In the genomic region with DNA sequence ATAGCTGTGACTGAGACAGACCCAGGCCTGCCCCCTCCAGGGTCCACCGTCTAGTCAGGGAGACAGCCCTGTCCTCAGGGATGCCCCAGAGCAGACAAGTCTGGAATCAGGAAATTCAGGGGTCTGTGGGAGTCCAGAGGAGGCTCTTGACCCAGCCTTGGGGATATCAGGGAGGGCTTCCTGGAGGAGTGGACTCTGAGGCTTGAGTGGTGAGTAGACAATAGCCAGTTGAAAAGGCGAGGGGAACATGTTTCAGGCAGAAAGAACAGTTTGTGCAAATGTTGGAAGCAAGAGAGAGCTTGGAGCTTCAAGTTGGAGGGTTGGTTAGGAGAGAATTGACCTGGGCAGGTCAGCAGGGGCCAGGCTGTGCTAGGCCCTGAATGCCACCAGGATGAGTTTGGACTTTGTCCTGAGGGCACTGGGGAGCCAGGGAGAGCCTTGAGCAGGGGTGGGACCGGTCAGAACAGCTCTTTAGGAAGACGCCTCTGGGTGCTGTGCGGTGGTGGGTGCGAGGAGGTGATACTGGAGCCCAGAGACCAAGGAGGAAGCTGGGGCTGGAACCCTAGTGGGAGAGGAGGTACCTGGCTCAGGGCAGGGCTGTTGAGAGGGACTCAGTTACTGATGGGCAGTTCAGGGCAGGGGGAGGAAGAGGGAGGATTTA, we compare ENCODE assay signal across 17 cellular contexts. TPM values are rescaled to one million over a fixed set of nuclear protein-coding genes. Genes with fewer than 3 reads are reported as not detected.
DNase-seq lines count a peak whose midpoint lies in the region; ATAC-seq, FAIRE-seq and TF ChIP-seq lines count a peak whose summit lies in the region.
"Had no signal": no experiment of that assay in that cellular context is flagged by ENCODE, and none has a peak within 500 bp of the region (broad histone marks: within the 10 kb centered on the region; RNA-seq: fewer than 3 reads in every experiment).

No MANE protein-coding gene starts in this region.

- FAIRE-seq in frontal cortex (lab: Jason Lieb, UNC) = no peak
- FAIRE-seq: bronchial epithelial cell had no signal

- H3K9me2 ChIP-seq in Loucy (replicated peaks; ENCODE audit: low read depth, low read length) = no peaks in the 10 kb centered on the region

- peaks cover 33% of the 10 kb centered on the region for H3K36me3 Mint-ChIP-seq in CD4-positive, CD25-positive, alpha-beta regulatory T cell
- H3K36me3 Mint-ChIP-seq in endothelial cell (ENCODE audit: low read depth, unreplicated experiment) = peaks cover 38% of the 10 kb centered on the region

- peak overlapping the region; percentile 33 to 99 (median 74) for H3K4me3 Mint-ChIP-seq in CD4-positive, CD25-positive, alpha-beta regulatory T cell
- peak overlapping the region; percentile 75 for H3K4me3 Mint-ChIP-seq in endothelial cell (ENCODE audit: unreplicated experiment)

- WGBS in psoas muscle, 3 donors = 90 to 96% (median 95%) methylated on average over 6 of the region's 6 CpGs

- H3K27me3 Mint-ChIP-seq in CD4-positive, CD25-positive, alpha-beta regulatory T cell = peaks cover 5% of the 10 kb centered on the region
- peaks cover 24% of the 10 kb centered on the region for H3K27me3 Mint-ChIP-seq in endothelial cell (ENCODE audit: unreplicated experiment)

- peak overlapping the region in 2 of 3 donors; percentile 75 to 93 for H3K27ac Mint-ChIP-seq in CD4-positive, CD25-positive, alpha-beta regulatory T cell
- no peak overlapping the region for H3K27ac Mint-ChIP-seq in endothelial cell (ENCODE audit: unreplicated experiment)

- H3K79me2 ChIP-seq in Loucy (ENCODE audit: insufficient read depth, low read length) = peaks cover 25% of the 10 kb centered on the region

- peaks cover 0 to 5% (median 0%) of the 10 kb centered on the region in 7 donors for H3K9me3 Mint-ChIP-seq in CD4-positive, CD25-positive, alpha-beta regulatory T cell
- no peaks in the 10 kb centered on the region for H3K9me3 Mint-ChIP-seq in endothelial cell (ENCODE audit: unreplicated experiment)

- H3K4me2 ChIP-seq in Loucy (ENCODE audit: low read depth, low read length, poor library complexity, severe bottlenecking) = peak overlapping the region; percentile 100

- TF ChIP-seq CTCF in Loucy (conservative IDR thresholded peaks at IDR 0.05; ENCODE audit: low read length) (no peak), endothelial cell (IDR thresholded peaks at IDR 0.05; ENCODE audit: unreplicated experiment) (no peak), psoas muscle (IDR thresholded peaks at IDR 0.05) (no peak)

- no peak for ATAC-seq in CD4-positive, CD25-positive, alpha-beta regulatory T cell (ENCODE audit: low read depth in 2 of 2)
- no peak for ATAC-seq in psoas muscle
- ATAC-seq in HG03108 (IDR thresholded peaks at IDR 0.05; ENCODE audit: unreplicated experiment) = no peak
- ATAC-seq in GM21825 (IDR thresholded peaks at IDR 0.05; ENCODE audit: unreplicated experiment) = no peak
- no peak for ATAC-seq in HG02870 (IDR thresholded peaks at IDR 0.05; ENCODE audit: unreplicated experiment)

- intact Hi-C loops in psoas muscle (cut with DNase I) = no loop called here

- peaks cover 38% of the 10 kb centered on the region for H3K36me3 ChIP-seq in CD4-positive, CD25-positive, alpha-beta regulatory T cell (ENCODE audit: control insufficient read depth, insufficient read depth, low read length)
- peaks cover 5% of the 10 kb centered on the region; the same call in 1 of the 2 replicates for H3K36me3 ChIP-seq in Loucy (ENCODE audit: insufficient read depth, low read length)
- H3K36me3 ChIP-seq in psoas muscle (ENCODE audit: insufficient read depth in 1 of 2, low read depth in 1 of 2) = peaks cover 0 to 56% of the 10 kb centered on the region in 2 donors

- no peaks in the 10 kb centered on the region for H3K9me3 ChIP-seq in CD4-positive, CD25-positive, alpha-beta regulatory T cell (ENCODE audit: control insufficient read depth in 2 of 2, low read length in 2 of 2)
- H3K9me3 ChIP-seq in Loucy (ENCODE audit: insufficient read depth, low read depth, low read length) (no peaks in the 10 kb centered on the region), psoas muscle (no peaks in the 10 kb centered on the region)

- no peak for DNase-seq in CD4-positive, CD25-positive, alpha-beta regulatory T cell
- no peak for DNase-seq in endothelial cell (ENCODE audit: low spot score)
- no peak for DNase-seq in psoas muscle
- DNase-seq in frontal cortex (ENCODE audit: low spot score in 2 of 2) = no peak
- DNase-seq: activated CD4-positive, CD25-positive, alpha-beta regulatory T cell treated with anti-CD3 and anti-CD28 coated beads, Interleukin-2, amount 50 U/mL, for 72 hours; foreskin fibroblast; HCEC 1CT; NCI-H146; OCI-M1; stimulated activated CD4-positive, alpha-beta T cell treated with anti-CD3 and anti-CD28 coated beads, Interleukin-2, amount 100 ng/mL, for 24 hours had no signal

- peaks cover 16% of the 10 kb centered on the region for H3K4me1 ChIP-seq in CD4-positive, CD25-positive, alpha-beta regulatory T cell (ENCODE audit: control insufficient read depth, insufficient read depth, low read length, poor library complexity, severe bottlenecking)
- peaks cover 22% of the 10 kb centered on the region for H3K4me1 ChIP-seq in Loucy (ENCODE audit: insufficient read depth, low read length, poor library complexity, severe bottlenecking)
- H3K4me1 ChIP-seq in psoas muscle = peaks cover 19% of the 10 kb centered on the region

- H3K27me3 ChIP-seq in CD4-positive, CD25-positive, alpha-beta regulatory T cell (ENCODE audit: control insufficient read depth, insufficient read depth, low read length) = no peaks in the 10 kb centered on the region
- no peaks in the 10 kb centered on the region for H3K27me3 ChIP-seq in Loucy (ENCODE audit: insufficient read depth, low read length, poor library complexity, severe bottlenecking)
- no peaks in the 10 kb centered on the region for H3K27me3 ChIP-seq in psoas muscle (ENCODE audit: insufficient read depth in 3 of 3, low read length in 2 of 3)

- peaks cover 0 to 51% (median 36%) of the 10 kb centered on the region in 4 donors for H3K4me1 Mint-ChIP-seq in CD4-positive, CD25-positive, alpha-beta regulatory T cell
- peaks cover 19% of the 10 kb centered on the region for H3K4me1 Mint-ChIP-seq in endothelial cell (ENCODE audit: unreplicated experiment)

- H3F3A ChIP-seq in Loucy (ENCODE audit: low read depth) = no peaks in the 10 kb centered on the region

- no peaks in the 10 kb centered on the region for H4K20me1 ChIP-seq in Loucy (ENCODE audit: insufficient read depth, low read length, poor library complexity, severe bottlenecking)

- no peak overlapping the region for H3K27ac ChIP-seq in CD4-positive, CD25-positive, alpha-beta regulatory T cell (ENCODE audit: insufficient read depth, low read length, poor library complexity, severe bottlenecking)
- H3K27ac ChIP-seq in psoas muscle = peak overlapping the region; percentile 89
- H3K27ac ChIP-seq: HL-60 had no signal

- no peak overlapping the region for H3K4me3 ChIP-seq in CD4-positive, CD25-positive, alpha-beta regulatory T cell (ENCODE audit: low read depth, low read length)
- H3K4me3 ChIP-seq in Loucy (ENCODE audit: low read length, poor library complexity, severe bottlenecking) (no peak overlapping the region), psoas muscle (peak overlapping the region; percentile 68)

- H2AFZ ChIP-seq in Loucy (ENCODE audit: low read length) = no peak overlapping the region

- no peak overlapping the region for H3K9ac ChIP-seq in Loucy (ENCODE audit: low read depth, low read length, poor library complexity, severe bottlenecking)

RNA-seq across cellular contexts. Expression of gene CCDC9, which starts 2.7 kb away (rescaled TPM):
- total RNA-seq in CD4-positive, CD25-positive, alpha-beta regulatory T cell = 44.1 TPM
- 10 to 100 TPM in 3 of 4 donors, 1 to 10 TPM in 1; 7.3 to 14.5 (median 12.6) TPM for polyA plus RNA-seq in CD4-positive, CD25-positive, alpha-beta regulatory T cell
- total RNA-seq in endothelial cell (ENCODE audit: unreplicated experiment) (28.0 TPM), psoas muscle (10 to 100 TPM; 16.9 to 28.2 (median 24.2) TPM), frontal cortex (2.4 TPM)
- polyA plus RNA-seq in psoas muscle = 10 to 100 TPM; 18.8 to 28.5 (median 24.0) TPM

RNA-seq across cellular contexts. Expression of gene INAFM1, which starts 15.7 kb away (rescaled TPM):
- 11.0 TPM for total RNA-seq in CD4-positive, CD25-positive, alpha-beta regulatory T cell
- polyA plus RNA-seq in CD4-positive, CD25-positive, alpha-beta regulatory T cell = 1 to 10 TPM; 1.5 to 3.6 (median 2.1) TPM
- 4.8 TPM for total RNA-seq in endothelial cell (ENCODE audit: unreplicated experiment)
- total RNA-seq in psoas muscle = 10 to 100 TPM; 13.6 to 18.9 (median 15.8) TPM
- 10 to 100 TPM in 1 of 3 donors, 1 to 10 TPM in 2; 3.6 to 21.2 (median 9.9) TPM for polyA plus RNA-seq in psoas muscle
- total RNA-seq in frontal cortex = 4.1 TPM

RNA-seq across cellular contexts. Expression of gene BBC3, which starts 28.0 kb away (rescaled TPM):
- 21.2 TPM for total RNA-seq in CD4-positive, CD25-positive, alpha-beta regulatory T cell
- polyA plus RNA-seq in CD4-positive, CD25-positive, alpha-beta regulatory T cell = 1 to 10 TPM; 4.2 to 6.7 (median 5.4) TPM
- total RNA-seq in endothelial cell (ENCODE audit: unreplicated experiment) (18.6 TPM), psoas muscle (10 to 100 TPM in 1 of 4 donors, 1 to 10 TPM in 3; 2.7 to 32.5 (median 4.7) TPM), frontal cortex (12.2 TPM)
- polyA plus RNA-seq in psoas muscle = 1 to 10 TPM; 2.7 to 6.6 (median 2.9) TPM

RNA-seq across cellular contexts. Expression of gene C5AR1, which starts 50.6 kb away (rescaled TPM):
- total RNA-seq in CD4-positive, CD25-positive, alpha-beta regulatory T cell = 0.91 TPM
- polyA plus RNA-seq in CD4-positive, CD25-positive, alpha-beta regulatory T cell = under 1 TPM in 1 of 4 donors, not detected in 3; 0.22 TPM
- total RNA-seq in endothelial cell (ENCODE audit: unreplicated experiment) (0.56 TPM), psoas muscle (1 to 10 TPM; 2.4 to 6.3 (median 4.5) TPM), frontal cortex (under 0.01 TPM)
- polyA plus RNA-seq in psoas muscle = 1 to 10 TPM in 1 of 3 donors, under 1 TPM in 2; 0.64 to 2.3 (median 0.77) TPM
- total RNA-seq: lung microvascular endothelial cell had no signal
